ENCODE assay signal across 26 cellular contexts in genomic region chr6:93351222-93351621, GRCh38.
"Had no signal": no experiment of that assay in that cellular context is flagged by ENCODE, and none has a peak within 500 bp of the region (broad histone marks: within the 10 kb centered on the region; RNA-seq: fewer than 3 reads in every experiment).

No MANE protein-coding gene starts in this region.

- H3K4me3 ChIP-seq: coronary artery, esophagus muscularis mucosa, gastroesophageal sphincter, heart left ventricle, hepatocyte, mucosa of descending colon, prostate gland, right atrium auricular region, thoracic aorta, tibial nerve, upper lobe of left lung had no signal

- H3K4me3 Mint-ChIP-seq: mesothelial cell of epicardium; naive B cell; natural killer cell treated with Interleukin-12 subunit alpha and Interleukin-12 subunit beta and Interleukin-15 and Interleukin-18, amount 100 ng/mL, for 72 hours; neural crest cell; stimulated activated effector memory CD8-positive, alpha-beta T cell treated with anti-CD3 and anti-CD28 coated beads, Interleukin-12 subunit alpha, Interleukin-12 subunit beta, amount 100 ng/mL, for 72 hours had no signal

- H2AFZ ChIP-seq: hepatocyte had no signal

- H3K9me3 ChIP-seq: esophagus muscularis mucosa, gastroesophageal sphincter, heart left ventricle, mucosa of descending colon, prostate gland, right atrium auricular region, thoracic aorta, tibial nerve, upper lobe of left lung had no signal

- H3K4me2 ChIP-seq: hepatocyte had no signal

- H3K4me1 Mint-ChIP-seq: mesothelial cell of epicardium; naive B cell; neural crest cell; stimulated activated effector memory CD8-positive, alpha-beta T cell treated with anti-CD3 and anti-CD28 coated beads, Interleukin-12 subunit alpha, Interleukin-12 subunit beta, amount 100 ng/mL, for 72 hours had no signal

- H3K79me2 ChIP-seq: hepatocyte had no signal

- H3K36me3 Mint-ChIP-seq: naive B cell; natural killer cell treated with Interleukin-12 subunit alpha and Interleukin-12 subunit beta and Interleukin-15 and Interleukin-18, amount 100 ng/mL, for 72 hours; stimulated activated effector memory CD8-positive, alpha-beta T cell treated with anti-CD3 and anti-CD28 coated beads, Interleukin-12 subunit alpha, Interleukin-12 subunit beta, amount 100 ng/mL, for 72 hours had no signal

- H3K27me3 Mint-ChIP-seq: naive B cell; natural killer cell treated with Interleukin-12 subunit alpha and Interleukin-12 subunit beta and Interleukin-15 and Interleukin-18, amount 100 ng/mL, for 72 hours had no signal

- H3K36me3 ChIP-seq: prostate gland, right atrium auricular region, thoracic aorta, tibial nerve, upper lobe of left lung had no signal

- H3K4me1 ChIP-seq: gastroesophageal sphincter, heart left ventricle, prostate gland, right atrium auricular region, tibial nerve, upper lobe of left lung had no signal

- H3K27ac ChIP-seq: coronary artery, esophagus muscularis mucosa, foreskin keratinocyte, gastroesophageal sphincter, heart left ventricle, hepatocyte, prostate gland, right atrium auricular region, thoracic aorta, tibial nerve, upper lobe of left lung had no signal

- ATAC-seq: foreskin keratinocyte; gastroesophageal sphincter; heart left ventricle; left lobe of liver; mucosa of descending colon; natural killer cell treated with Interleukin-12 subunit alpha and Interleukin-12 subunit beta and Interleukin-15 and Interleukin-18, amount 100 ng/mL, for 72 hours; sciatic nerve; stimulated activated effector memory CD8-positive, alpha-beta T cell treated with anti-CD3 and anti-CD28 coated beads, Interleukin-12 subunit alpha, Interleukin-12 subunit beta, amount 100 ng/mL, for 72 hours; stimulated activated naive CD8-positive, alpha-beta T cell treated with anti-CD3 and anti-CD28 coated beads, Interleukin-15, Interleukin-2, amounts not matched to agents 100 U/mL and 50 U/mL, for 24 hours had no signal

- DNase-seq: dermis blood vessel endothelial cell; effector memory CD4-positive, alpha-beta T cell; foreskin keratinocyte; heart left ventricle; kidney; mesenchymal stem cell; mucosa of descending colon; naive B cell; stimulated activated CD4-positive, alpha-beta T cell treated with anti-CD3 and anti-CD28 coated beads, Interleukin-2, amount 100 ng/mL, for 24 hours; stimulated activated CD4-positive, alpha-beta T cell treated with anti-CD3 and anti-CD28 coated beads, Interleukin-4, amount 100 ng/mL, for 24 hours; stimulated activated naive CD8-positive, alpha-beta T cell treated with anti-CD3 and anti-CD28 coated beads, Interleukin-15, Interleukin-2, amounts not matched to agents 100 U/mL and 50 U/mL, for 24 hours; upper lobe of left lung had no signal

- H3K27ac Mint-ChIP-seq: mesothelial cell of epicardium; naive B cell; natural killer cell treated with Interleukin-12 subunit alpha and Interleukin-12 subunit beta and Interleukin-15 and Interleukin-18, amount 100 ng/mL, for 72 hours; stimulated activated effector memory CD8-positive, alpha-beta T cell treated with anti-CD3 and anti-CD28 coated beads, Interleukin-12 subunit alpha, Interleukin-12 subunit beta, amount 100 ng/mL, for 72 hours had no signal

- H3K27me3 ChIP-seq: esophagus muscularis mucosa, foreskin keratinocyte, gastroesophageal sphincter, heart left ventricle, hepatocyte, right atrium auricular region, tibial nerve, upper lobe of left lung had no signal
